In genomic region chr1:247440001-247440620, GRCh38 we compare ENCODE assay signal across 16 cellular contexts. TPM values are rescaled to one million over a fixed set of nuclear protein-coding genes. Genes with fewer than 3 reads are reported as not detected.
DNase-seq lines count a peak whose midpoint lies in the region; ATAC-seq and TF ChIP-seq lines count a peak whose summit lies in the region.
"Had no signal": no experiment of that assay in that cellular context is flagged by ENCODE, and none has a peak within 500 bp of the region (broad histone marks: within the 10 kb centered on the region; RNA-seq: fewer than 3 reads in every experiment).

No MANE protein-coding gene starts in this region.

- H3K4me3 Mint-ChIP-seq in CD14-positive monocyte, result peak overlapping the region in 1 of 2 donors; percentile 6

- H3K4me3 ChIP-seq in breast epithelium (no peak overlapping the region), ascending aorta (no peak overlapping the region), gastrocnemius medialis (no peak overlapping the region)
- H3K4me3 ChIP-seq: suprapubic skin had no signal

- peak; percentile 84 for DNase-seq in CD14-positive monocyte (ENCODE audit: low spot score)
- no peak for DNase-seq in NK-92 (lab: John Stamatoyannopoulos, UW; ENCODE audit: unreplicated experiment)
- no peak for DNase-seq in breast epithelium (ENCODE audit: low spot score in 2 of 2)
- DNase-seq in ascending aorta (ENCODE audit: low spot score in 2 of 2), result no peak
- DNase-seq in gastrocnemius medialis, result no peak
- DNase-seq: AML-193, foreskin fibroblast, NCI-H345, small intestine had no signal

- H3K27me3 Mint-ChIP-seq in CD14-positive monocyte (ENCODE audit: low read depth in 3 of 3), result peaks cover 0 to 5% (median 0%) of the 10 kb centered on the region in 3 donors

- no peaks in the 10 kb centered on the region for H3K9me3 ChIP-seq in breast epithelium
- H3K9me3 ChIP-seq in ascending aorta, result no peaks in the 10 kb centered on the region
- no peaks in the 10 kb centered on the region for H3K9me3 ChIP-seq in gastrocnemius medialis
- H3K9me3 ChIP-seq: suprapubic skin had no signal

- in situ Hi-C loops in gastrocnemius medialis (cut with MboI; ENCODE audit: low sequenced_read_pairs in 4 of 4), result no loop called here

- peak overlapping the region; percentile 95 to 100 (median 98) for H3K27ac Mint-ChIP-seq in CD14-positive monocyte

- H3K9me3 Mint-ChIP-seq in CD14-positive monocyte, result peaks cover 0 to 7% (median 2%) of the 10 kb centered on the region in 7 donors

- H3K36me3 ChIP-seq in breast epithelium (no peaks in the 10 kb centered on the region), ascending aorta (no peaks in the 10 kb centered on the region), gastrocnemius medialis (no peaks in the 10 kb centered on the region)
- H3K36me3 ChIP-seq: suprapubic skin had no signal

- H3K27ac ChIP-seq in breast epithelium, result no peak overlapping the region
- H3K27ac ChIP-seq in ascending aorta, result no peak overlapping the region
- H3K27ac ChIP-seq in gastrocnemius medialis, result no peak overlapping the region
- H3K27ac ChIP-seq: suprapubic skin, VCaP had no signal

- peaks cover 90 to 96% of the 10 kb centered on the region in 2 donors for H3K36me3 Mint-ChIP-seq in CD14-positive monocyte

- no peak for TF ChIP-seq CTCF in CD14-positive monocyte (IDR thresholded peaks at IDR 0.05)
- no peak for TF ChIP-seq CTCF in breast epithelium (IDR thresholded peaks at IDR 0.05)
- TF ChIP-seq CTCF in ascending aorta (IDR thresholded peaks at IDR 0.05), result no peak
- TF ChIP-seq CTCF in gastrocnemius medialis (IDR thresholded peaks at IDR 0.05 in 4 of 5, conservative IDR thresholded peaks at IDR 0.05 in 1 of 5), result no peak

- intact Hi-C loops in CD14-positive monocyte (cut with micrococcal nuclease) (loop anchor here in 1 of 2 donors (2.0 kb wide), 1 partner anchor 29 kb away; no protein-coding TSS in a partner anchor), breast epithelium (cut with DNase I; ENCODE audit: low total_unique reads) (no loop called here), ascending aorta (cut with DNase I) (no loop called here), gastrocnemius medialis (cut with DNase I; ENCODE audit: low total_unique reads) (no loop called here)

- TF ChIP-seq POLR2A in breast epithelium (IDR thresholded peaks at IDR 0.05) (no peak), gastrocnemius medialis (IDR thresholded peaks at IDR 0.05) (no peak)

- H3K4me1 ChIP-seq in breast epithelium (no peaks in the 10 kb centered on the region), ascending aorta (no peaks in the 10 kb centered on the region), gastrocnemius medialis (no peaks in the 10 kb centered on the region)
- H3K4me1 ChIP-seq: suprapubic skin had no signal

- H3K27me3 ChIP-seq in breast epithelium (peaks cover 0 to 5% of the 10 kb centered on the region in 2 donors), ascending aorta (no peaks in the 10 kb centered on the region), gastrocnemius medialis (no peaks in the 10 kb centered on the region)
- H3K27me3 ChIP-seq: suprapubic skin had no signal

- ATAC-seq in GM19035 (IDR thresholded peaks at IDR 0.05; ENCODE audit: unreplicated experiment), result peak; percentile 98
- ATAC-seq in HG02759 (IDR thresholded peaks at IDR 0.05; ENCODE audit: unreplicated experiment), result peak; percentile 99
- ATAC-seq in HG03575 (IDR thresholded peaks at IDR 0.05; ENCODE audit: extremely low read depth, insufficient number of reproducible peaks, low FRiP score, unreplicated experiment), result peak; percentile 89
- no peak for ATAC-seq in gastrocnemius medialis

- H3K4me1 Mint-ChIP-seq in CD14-positive monocyte, result peaks cover 91% of the 10 kb centered on the region

RNA-seq across cellular contexts. Expression of gene OR2B11, which starts 17.8 kb away (rescaled TPM):
- under 1 TPM; 0.09 to 0.21 TPM for polyA plus RNA-seq in CD14-positive monocyte
- total RNA-seq in breast epithelium (not detected), ascending aorta (not detected), gastrocnemius medialis (not detected)
- total RNA-seq: astrocyte, H1, suprapubic skin had no signal
- polyA plus RNA-seq: H1, small intestine had no signal

RNA-seq across cellular contexts. Expression of gene NLRP3, which starts 24.1 kb away (rescaled TPM):
- polyA plus RNA-seq in CD14-positive monocyte, result 10 to 100 TPM; 56.2 to 61.9 TPM
- total RNA-seq in breast epithelium (1 to 10 TPM in 2 of 3 donors, under 1 TPM in 1; 0.66 to 7.8 (median 3.2) TPM), ascending aorta (0.11 TPM), gastrocnemius medialis (under 1 TPM; 0.29 to 0.56 (median 0.47) TPM)

Comparison
In these comparisons a context has a peak if more than half of its experiments do, and no peak if none do; other contexts are left out.
1. ATAC-seq: peak in GM19035 (single experiment), HG02759 (single experiment) and HG03575 (single experiment); none in gastrocnemius medialis (0 of 2).